In genomic region chr7:82755705-82756551, GRCh38 we compare ENCODE assay signal across 18 cellular contexts.
DNase-seq lines count a peak whose midpoint lies in the region; FAIRE-seq and TF ChIP-seq lines count a peak whose summit lies in the region.
"Had no signal": no experiment of that assay in that cellular context is flagged by ENCODE, and none has a peak within 500 bp of the region (broad histone marks: within the 10 kb centered on the region; RNA-seq: fewer than 3 reads in every experiment).

No MANE protein-coding gene starts in this region.

- no peaks in the 10 kb centered on the region for H3K36me3 Mint-ChIP-seq in astrocyte (ENCODE audit: low read depth, unreplicated experiment)

- H4K20me1 ChIP-seq in astrocyte (ENCODE audit: insufficient read depth, low read length) = no peaks in the 10 kb centered on the region

- H3K9ac ChIP-seq in astrocyte (ENCODE audit: low read length) = no peak overlapping the region

- H3K9me3 Mint-ChIP-seq in astrocyte (ENCODE audit: unreplicated experiment) = no peaks in the 10 kb centered on the region
- H3K9me3 Mint-ChIP-seq: nephron had no signal

- H3K27me3 ChIP-seq in astrocyte (ENCODE audit: insufficient read depth, low read length) = no peaks in the 10 kb centered on the region
- H3K27me3 ChIP-seq: adrenal gland, dorsolateral prefrontal cortex had no signal

- peak overlapping the region; percentile 43 for H3K4me2 ChIP-seq in astrocyte (ENCODE audit: low read length)

- peaks cover 18% of the 10 kb centered on the region for H3K4me1 Mint-ChIP-seq in astrocyte (ENCODE audit: low read depth, unreplicated experiment)
- H3K4me1 Mint-ChIP-seq: B cell, nephron had no signal

- no peak for FAIRE-seq in astrocyte (lab: Jason Lieb, UNC)
- no peak for FAIRE-seq in D721Med (lab: Jason Lieb, UNC)
- FAIRE-seq: RCC 7860 had no signal

- peak overlapping the region; percentile 32 for H3K27ac ChIP-seq in astrocyte (ENCODE audit: low read depth, low read length)
- H3K27ac ChIP-seq: adrenal gland, dorsolateral prefrontal cortex had no signal

- H3K4me3 Mint-ChIP-seq in astrocyte (ENCODE audit: unreplicated experiment) = no peak overlapping the region
- H3K4me3 Mint-ChIP-seq: B cell, nephron had no signal

- no peaks in the 10 kb centered on the region for H3K79me2 ChIP-seq in astrocyte (ENCODE audit: insufficient read depth, low read length)

- POLR2A ChIA-PET in HEK293T (lab: Yijun Ruan, JAX) = no interaction called here

- H3K27ac Mint-ChIP-seq in astrocyte (ENCODE audit: unreplicated experiment) = peak overlapping the region; percentile 56
- H3K27ac Mint-ChIP-seq: B cell, nephron had no signal

- CTCF ChIA-PET in HEK293T (lab: Yijun Ruan, JAX) = no interaction called here

- H3K4me3 ChIP-seq in AG09309 (ENCODE audit: control insufficient read depth, low read depth, low read length) = no peak overlapping the region
- no peak overlapping the region for H3K4me3 ChIP-seq in astrocyte (ENCODE audit: insufficient read depth, low read depth, low read length)
- H3K4me3 ChIP-seq: adrenal gland, dorsolateral prefrontal cortex, lung had no signal

- H3K4me1 ChIP-seq in astrocyte (ENCODE audit: insufficient read depth, low read length) = no peaks in the 10 kb centered on the region
- H3K4me1 ChIP-seq: adrenal gland had no signal

- no peaks in the 10 kb centered on the region for H3K9me3 ChIP-seq in astrocyte (ENCODE audit: insufficient read depth, low read depth, low read length)
- H3K9me3 ChIP-seq: adrenal gland had no signal

- in situ Hi-C loops in G401 (cut with HindIII; ENCODE audit: low sequenced_read_pairs) = no loop called here

- peak; percentile 20 for DNase-seq in AG09309 (ENCODE audit: low read depth)
- peak; percentile 40 for DNase-seq in HS-5 (ENCODE audit: low read depth)
- peak; percentile 71 for DNase-seq in astrocyte (ENCODE audit: low read depth)
- peak; percentile 11 for DNase-seq in hepatic stellate cell (ENCODE audit: low spot score)
- no peak for DNase-seq in activated gamma-delta T cell (lab: John Stamatoyannopoulos, UW)
- DNase-seq in D721Med (ENCODE audit: insufficient read length, low spot score) = no peak
- no peak for DNase-seq in G401 (ENCODE audit: low spot score)
- no peak for DNase-seq in HEK293T (ENCODE audit: extremely low spot score)
- DNase-seq: adrenal gland, DMS 273 treated with DMSO at 0.1 percent for 48 hours, dorsolateral prefrontal cortex, foreskin melanocyte, MM.1S, NCI-H2029 treated with DMSO at 0.1 percent for 48 hours had no signal

- no peaks in the 10 kb centered on the region for H3K27me3 Mint-ChIP-seq in astrocyte (ENCODE audit: low read depth, unreplicated experiment)
- H3K27me3 Mint-ChIP-seq: B cell had no signal

- no peaks in the 10 kb centered on the region for H3K36me3 ChIP-seq in astrocyte (ENCODE audit: insufficient read depth, low read length)
- H3K36me3 ChIP-seq: adrenal gland had no signal

- H2AFZ ChIP-seq in astrocyte (ENCODE audit: low read depth, low read length) = no peak overlapping the region

- no peak for TF ChIP-seq CTCF in AG09309 (IDR thresholded peaks at IDR 0.05; ENCODE audit: control insufficient read depth, insufficient read depth, low read depth, low read length, missing control alignments)
- no peak for TF ChIP-seq CTCF in astrocyte (IDR thresholded peaks at IDR 0.05; ENCODE audit: insufficient read depth, low read depth, low read length)
- no peak for TF ChIP-seq CTCF in D721Med (IDR thresholded peaks at IDR 0.05; ENCODE audit: insufficient read depth, missing control alignments)

TF ChIP-seq in HEK293T, 16 proteins besides CTCF, POLR2A, EP300 and RAD21:
- TF ChIP-seq L3MBTL2 (conservative IDR thresholded peaks at IDR 0.05) (no peak), ARNT (IDR thresholded peaks at IDR 0.05) (no peak), LEF1 (IDR thresholded peaks at IDR 0.05; ENCODE audit: borderline replicate concordance) (no peak), SP1 (IDR thresholded peaks at IDR 0.05) (no peak), FOXM1 (IDR thresholded peaks at IDR 0.05; ENCODE audit: borderline replicate concordance) (no peak)
TF ChIP-seq in HEK293T: peak in this region for 0.

Comparison
In these comparisons a context has a peak if more than half of its experiments do, and no peak if none do; other contexts are left out.
1. DNase-seq: peak in AG09309 (single experiment), HS-5 (single experiment), astrocyte (single experiment) and hepatic stellate cell (single experiment); none in activated gamma-delta T cell (single experiment), D721Med (single experiment), G401 (single experiment) and HEK293T (single experiment).